8 cellular contexts compared by ENCODE assay signal in genomic region chr13:50126378-50127016, GRCh38.
DNase-seq lines count a peak whose midpoint lies in the region; ATAC-seq lines count a peak whose summit lies in the region.

No MANE protein-coding gene starts in this region.

- in situ Hi-C loops in KBM-7 (cut with MboI; ENCODE audit: low pct_unique_long_range_greater_than_20kb, low sequenced_read_pairs): no loop called here

- WGBS in thymus: 74% methylated on average over 22 of the region's 22 CpGs

- DNase-seq in NCI-H2171 treated with DMSO at 0.1 percent for 48 hours (lab: John Stamatoyannopoulos, UW): peak; percentile 50
- DNase-seq in NCI-H2171 (lab: John Stamatoyannopoulos, UW): no peak
- DNase-seq in NCI-H1105 treated with DMSO at 0.1 percent for 48 hours (lab: John Stamatoyannopoulos, UW): peak; percentile 38
- DNase-seq in amniotic epithelial cell (ENCODE audit: low read depth): peak; percentile 74
- peak in 1 of 2 donors; percentile 31 for DNase-seq in left colon
- no peak for DNase-seq in effector CD8-positive, alpha-beta T cell (lab: John Stamatoyannopoulos, UW)
- no peak for DNase-seq in KBM-7

- H3K27ac ChIP-seq in thymus (ENCODE audit: low read depth): peak overlapping the region; percentile 99

- peaks cover under 1% of the 10 kb centered on the region for H3K36me3 ChIP-seq in thymus (ENCODE audit: control insufficient read depth, insufficient read depth)

- H3K27me3 ChIP-seq in thymus (ENCODE audit: control insufficient read depth, insufficient read depth): peaks cover 31% of the 10 kb centered on the region

- peak overlapping the region; percentile 66 for H3K4me3 ChIP-seq in thymus (ENCODE audit: low read length)

- H3K9me3 ChIP-seq in thymus (ENCODE audit: control insufficient read depth): no peaks in the 10 kb centered on the region

- ATAC-seq in left colon: peak; percentile 19

- peaks cover 41% of the 10 kb centered on the region for H3K4me1 ChIP-seq in thymus (ENCODE audit: control insufficient read depth, insufficient read depth, low read length)

- intact Hi-C loops in left colon (cut with DNase I, micrococcal nuclease): loop anchor here (5.0 to 10.0 kb wide), 2 partner anchors 44 to 132 kb away; partner anchors contain the start of gene TRIM13 (in 1 of the 2)

Comparison
In these comparisons a context has a peak if more than half of its experiments do, and no peak if none do; other contexts are left out.
1. DNase-seq: peak in NCI-H2171 treated with DMSO at 0.1 percent for 48 hours (single experiment), NCI-H1105 treated with DMSO at 0.1 percent for 48 hours (single experiment) and amniotic epithelial cell (single experiment); none in NCI-H2171 (single experiment), effector CD8-positive, alpha-beta T cell (single experiment) and KBM-7 (single experiment).